Comparison of ENCODE assay signal across 20 cellular contexts in genomic region chr2:108324531-108325256, GRCh38. TPM values are rescaled to one million over a fixed set of nuclear protein-coding genes. Genes with fewer than 3 reads are reported as not detected.
DNase-seq lines count a peak whose midpoint lies in the region; ATAC-seq, FAIRE-seq and TF ChIP-seq lines count a peak whose summit lies in the region.
"Had no signal": no experiment of that assay in that cellular context is flagged by ENCODE, and none has a peak within 500 bp of the region (broad histone marks: within the 10 kb centered on the region; RNA-seq: fewer than 3 reads in every experiment).

No MANE protein-coding gene starts in this region.

- intact Hi-C loops in esophagus muscularis mucosa (cut with DNase I), result no loop called here

- TF ChIP-seq CTCF in BJ (IDR thresholded peaks at IDR 0.05; ENCODE audit: insufficient read depth, low read depth, low read length) (no peak), esophagus muscularis mucosa (IDR thresholded peaks at IDR 0.05) (no peak)

- H3K36me3 ChIP-seq in BJ (ENCODE audit: control insufficient read depth, insufficient read depth, low read length) (no peaks in the 10 kb centered on the region), esophagus muscularis mucosa (no peaks in the 10 kb centered on the region)
- H3K36me3 ChIP-seq: cardiac muscle cell, Peyer's patch had no signal

- CTCF ChIA-PET in BJ (lab: Yijun Ruan, JAX), result interaction anchor here (1.3 kb wide), 1 partner anchor 9 kb away, joined by 3 read pairs; no protein-coding TSS in a partner anchor

- H3K36me3 Mint-ChIP-seq in activated T-cell treated with anti-CD3 and anti-CD28 coated beads, Interleukin-2, amount 50 U/mL, for 4 hours (ENCODE audit: insufficient read depth), result no peaks in the 10 kb centered on the region
- H3K36me3 Mint-ChIP-seq: CD14-positive monocyte had no signal

- no peaks in the 10 kb centered on the region for H3K4me1 Mint-ChIP-seq in activated T-cell treated with anti-CD3 and anti-CD28 coated beads, Interleukin-2, amount 50 U/mL, for 4 hours (ENCODE audit: low read depth)
- H3K4me1 Mint-ChIP-seq: activated CD4-positive, alpha-beta memory T cell treated with anti-CD3 and anti-CD28 coated beads, Interleukin-2, amount 10 ng/mL, durations not matched to agents 7 days and 5 days; CD14-positive monocyte had no signal

- no peaks in the 10 kb centered on the region for H3K4me1 ChIP-seq in esophagus muscularis mucosa
- H3K4me1 ChIP-seq: Peyer's patch, psoas muscle had no signal

- TF ChIP-seq EP300 in esophagus muscularis mucosa (IDR thresholded peaks at IDR 0.05), result no peak

- POLR2A ChIA-PET in BJ (lab: Charles Lee), result no interaction called here

- no peaks in the 10 kb centered on the region for H3K9me3 Mint-ChIP-seq in activated T-cell treated with anti-CD3 and anti-CD28 coated beads, Interleukin-2, amount 50 U/mL, for 4 hours
- H3K9me3 Mint-ChIP-seq: activated CD4-positive, alpha-beta memory T cell treated with anti-CD3 and anti-CD28 coated beads, Interleukin-2, amount 10 ng/mL, durations not matched to agents 7 days and 5 days; CD14-positive monocyte; T-helper 2 cell treated with Interferon-gamma antibody and Interleukin-4, amounts not matched to agents 5 μg/mL and 100 μg/mL, for 36 hours had no signal

- DNase-seq in BJ (ENCODE audit: low read depth), result peak; percentile 23
- peak; percentile 62 for DNase-seq in RKO (ENCODE audit: low spot score)
- peak; percentile 50 for DNase-seq in esophagus muscularis mucosa (ENCODE audit: extremely low spot score)
- peak; percentile 51 for DNase-seq in non-pigmented ciliary epithelial cell (ENCODE audit: low read depth)
- DNase-seq in GM12892 (ENCODE audit: insufficient read length), result no peak
- no peak for DNase-seq in activated T-cell treated with anti-CD3 and anti-CD28 coated beads, Interleukin-2, amount 50 U/mL, for 4 hours
- no peak for DNase-seq in COR-L47 (lab: John Stamatoyannopoulos, UW)
- DNase-seq: activated CD4-positive, alpha-beta memory T cell treated with anti-CD3 and anti-CD28 coated beads, Interleukin-2, amount 10 ng/mL, durations not matched to agents 7 days and 5 days; activated gamma-delta T cell; NCI-H1092; NCI-H510A; Peyer's patch; psoas muscle; stimulated activated naive CD4-positive, alpha-beta T cell had no signal

- TF ChIP-seq POLR2A in esophagus muscularis mucosa (IDR thresholded peaks at IDR 0.05; ENCODE audit: low read depth), result no peak
- TF ChIP-seq POLR2A in GM12892 (IDR thresholded peaks at IDR 0.05; ENCODE audit: low read depth, low read length), result no peak

- no peak overlapping the region for H3K27ac ChIP-seq in esophagus muscularis mucosa (replicated peaks in 1 of 4)
- H3K27ac ChIP-seq: cardiac muscle cell, Peyer's patch, psoas muscle had no signal

- no peak overlapping the region for H3K4me3 Mint-ChIP-seq in activated T-cell treated with anti-CD3 and anti-CD28 coated beads, Interleukin-2, amount 50 U/mL, for 4 hours
- H3K4me3 Mint-ChIP-seq: activated CD4-positive, alpha-beta memory T cell treated with anti-CD3 and anti-CD28 coated beads, Interleukin-2, amount 10 ng/mL, durations not matched to agents 7 days and 5 days; CD14-positive monocyte; T-helper 2 cell treated with Interferon-gamma antibody and Interleukin-4, amounts not matched to agents 5 μg/mL and 100 μg/mL, for 36 hours had no signal

- FAIRE-seq in GM12892 (lab: Jason Lieb, UNC), result no peak
- FAIRE-seq: urothelium cell line had no signal

- H3K27me3 Mint-ChIP-seq in activated T-cell treated with anti-CD3 and anti-CD28 coated beads, Interleukin-2, amount 50 U/mL, for 4 hours (ENCODE audit: low read depth), result peaks cover 3% of the 10 kb centered on the region
- H3K27me3 Mint-ChIP-seq: activated CD4-positive, alpha-beta memory T cell treated with anti-CD3 and anti-CD28 coated beads, Interleukin-2, amount 10 ng/mL, durations not matched to agents 7 days and 5 days had no signal

- ATAC-seq in activated T-cell treated with anti-CD3 and anti-CD28 coated beads, Interleukin-2, amount 50 U/mL, for 4 hours, result no peak
- ATAC-seq in HG02763 (IDR thresholded peaks at IDR 0.05; ENCODE audit: unreplicated experiment), result no peak
- ATAC-seq: psoas muscle had no signal

- H3K4me3 ChIP-seq in BJ (ENCODE audit: low read depth, low read length) (no peak overlapping the region), esophagus muscularis mucosa (no peak overlapping the region)
- H3K4me3 ChIP-seq: cardiac muscle cell, Peyer's patch, psoas muscle had no signal

- H3K27me3 ChIP-seq in BJ (ENCODE audit: control insufficient read depth, insufficient read depth, low read length) (no peaks in the 10 kb centered on the region), esophagus muscularis mucosa (no peaks in the 10 kb centered on the region)
- H3K27me3 ChIP-seq: cardiac muscle cell, Peyer's patch had no signal

- no peaks in the 10 kb centered on the region for H3K9me3 ChIP-seq in esophagus muscularis mucosa
- H3K9me3 ChIP-seq: Peyer's patch, psoas muscle had no signal

- WGBS in esophagus muscularis mucosa, result 80% methylated on average over 2 of the region's 2 CpGs

RNA-seq across cellular contexts. Expression of gene SULT1C2, which starts 36.0 kb away (rescaled TPM):
- polyA plus RNA-seq in BJ (2011; rRNA removed), result not detected in 2 replicates
- polyA minus RNA-seq in BJ (2011; rRNA and poly(A)+ RNA removed), result not detected in 2 replicates
- total RNA-seq in esophagus muscularis mucosa, result 1 to 10 TPM in 1 of 4 donors, under 1 TPM in 1, not detected in 2; 0.66 to 1.0 TPM
- 0.11 TPM for polyA plus RNA-seq in GM12892 (2012; ENCODE audit: missing spikeins)
- total RNA-seq in activated T-cell treated with anti-CD3 and anti-CD28 coated beads, Interleukin-2, amount 50 U/mL, for 4 hours, result not detected
- total RNA-seq: activated CD4-positive, alpha-beta memory T cell treated with anti-CD3 and anti-CD28 coated beads, Interleukin-2, amount 10 ng/mL, durations not matched to agents 7 days and 5 days; mononuclear cell had no signal
- polyA plus RNA-seq: CD14-positive monocyte, psoas muscle had no signal

RNA-seq across cellular contexts. Expression of gene SULT1C4, which starts 53.1 kb away (rescaled TPM):
- polyA plus RNA-seq in BJ (2011; rRNA removed), result 0.05 TPM in 1 of 2 replicates, not detected in the other
- polyA minus RNA-seq in BJ (2011; rRNA and poly(A)+ RNA removed), result not detected in 2 replicates
- 1 to 10 TPM; 1.7 to 5.2 (median 3.7) TPM for total RNA-seq in esophagus muscularis mucosa
- polyA plus RNA-seq in GM12892 (2012; ENCODE audit: missing spikeins), result not detected
- total RNA-seq in activated T-cell treated with anti-CD3 and anti-CD28 coated beads, Interleukin-2, amount 50 U/mL, for 4 hours, result not detected
- total RNA-seq: activated CD4-positive, alpha-beta memory T cell treated with anti-CD3 and anti-CD28 coated beads, Interleukin-2, amount 10 ng/mL, durations not matched to agents 7 days and 5 days had no signal
- polyA plus RNA-seq: CD14-positive monocyte had no signal

Comparison
In these comparisons a context has a peak if more than half of its experiments do, and no peak if none do; other contexts are left out.
1. DNase-seq: peak in BJ (single experiment), RKO (single experiment), esophagus muscularis mucosa (single experiment) and non-pigmented ciliary epithelial cell (single experiment); none in GM12892 (single experiment), activated T-cell treated with anti-CD3 and anti-CD28 coated beads, Interleukin-2, amount 50 U/mL, for 4 hours (single experiment) and COR-L47 (single experiment).